In genomic region chr16:88811850-88812736, GRCh38 we compare ENCODE assay signal across 1 cellular context.
TF ChIP-seq lines count a peak whose summit lies in the region.

Gene APRT (minus strand): TSS chr16:88811928. CDS start chr16:88811899, 29 bp downstream.

TF ChIP-seq in K562, 482 proteins besides CTCF, POLR2A, EP300 and RAD21 (continued from another document and continues in another):
- TF ChIP-seq, protein P1, sequence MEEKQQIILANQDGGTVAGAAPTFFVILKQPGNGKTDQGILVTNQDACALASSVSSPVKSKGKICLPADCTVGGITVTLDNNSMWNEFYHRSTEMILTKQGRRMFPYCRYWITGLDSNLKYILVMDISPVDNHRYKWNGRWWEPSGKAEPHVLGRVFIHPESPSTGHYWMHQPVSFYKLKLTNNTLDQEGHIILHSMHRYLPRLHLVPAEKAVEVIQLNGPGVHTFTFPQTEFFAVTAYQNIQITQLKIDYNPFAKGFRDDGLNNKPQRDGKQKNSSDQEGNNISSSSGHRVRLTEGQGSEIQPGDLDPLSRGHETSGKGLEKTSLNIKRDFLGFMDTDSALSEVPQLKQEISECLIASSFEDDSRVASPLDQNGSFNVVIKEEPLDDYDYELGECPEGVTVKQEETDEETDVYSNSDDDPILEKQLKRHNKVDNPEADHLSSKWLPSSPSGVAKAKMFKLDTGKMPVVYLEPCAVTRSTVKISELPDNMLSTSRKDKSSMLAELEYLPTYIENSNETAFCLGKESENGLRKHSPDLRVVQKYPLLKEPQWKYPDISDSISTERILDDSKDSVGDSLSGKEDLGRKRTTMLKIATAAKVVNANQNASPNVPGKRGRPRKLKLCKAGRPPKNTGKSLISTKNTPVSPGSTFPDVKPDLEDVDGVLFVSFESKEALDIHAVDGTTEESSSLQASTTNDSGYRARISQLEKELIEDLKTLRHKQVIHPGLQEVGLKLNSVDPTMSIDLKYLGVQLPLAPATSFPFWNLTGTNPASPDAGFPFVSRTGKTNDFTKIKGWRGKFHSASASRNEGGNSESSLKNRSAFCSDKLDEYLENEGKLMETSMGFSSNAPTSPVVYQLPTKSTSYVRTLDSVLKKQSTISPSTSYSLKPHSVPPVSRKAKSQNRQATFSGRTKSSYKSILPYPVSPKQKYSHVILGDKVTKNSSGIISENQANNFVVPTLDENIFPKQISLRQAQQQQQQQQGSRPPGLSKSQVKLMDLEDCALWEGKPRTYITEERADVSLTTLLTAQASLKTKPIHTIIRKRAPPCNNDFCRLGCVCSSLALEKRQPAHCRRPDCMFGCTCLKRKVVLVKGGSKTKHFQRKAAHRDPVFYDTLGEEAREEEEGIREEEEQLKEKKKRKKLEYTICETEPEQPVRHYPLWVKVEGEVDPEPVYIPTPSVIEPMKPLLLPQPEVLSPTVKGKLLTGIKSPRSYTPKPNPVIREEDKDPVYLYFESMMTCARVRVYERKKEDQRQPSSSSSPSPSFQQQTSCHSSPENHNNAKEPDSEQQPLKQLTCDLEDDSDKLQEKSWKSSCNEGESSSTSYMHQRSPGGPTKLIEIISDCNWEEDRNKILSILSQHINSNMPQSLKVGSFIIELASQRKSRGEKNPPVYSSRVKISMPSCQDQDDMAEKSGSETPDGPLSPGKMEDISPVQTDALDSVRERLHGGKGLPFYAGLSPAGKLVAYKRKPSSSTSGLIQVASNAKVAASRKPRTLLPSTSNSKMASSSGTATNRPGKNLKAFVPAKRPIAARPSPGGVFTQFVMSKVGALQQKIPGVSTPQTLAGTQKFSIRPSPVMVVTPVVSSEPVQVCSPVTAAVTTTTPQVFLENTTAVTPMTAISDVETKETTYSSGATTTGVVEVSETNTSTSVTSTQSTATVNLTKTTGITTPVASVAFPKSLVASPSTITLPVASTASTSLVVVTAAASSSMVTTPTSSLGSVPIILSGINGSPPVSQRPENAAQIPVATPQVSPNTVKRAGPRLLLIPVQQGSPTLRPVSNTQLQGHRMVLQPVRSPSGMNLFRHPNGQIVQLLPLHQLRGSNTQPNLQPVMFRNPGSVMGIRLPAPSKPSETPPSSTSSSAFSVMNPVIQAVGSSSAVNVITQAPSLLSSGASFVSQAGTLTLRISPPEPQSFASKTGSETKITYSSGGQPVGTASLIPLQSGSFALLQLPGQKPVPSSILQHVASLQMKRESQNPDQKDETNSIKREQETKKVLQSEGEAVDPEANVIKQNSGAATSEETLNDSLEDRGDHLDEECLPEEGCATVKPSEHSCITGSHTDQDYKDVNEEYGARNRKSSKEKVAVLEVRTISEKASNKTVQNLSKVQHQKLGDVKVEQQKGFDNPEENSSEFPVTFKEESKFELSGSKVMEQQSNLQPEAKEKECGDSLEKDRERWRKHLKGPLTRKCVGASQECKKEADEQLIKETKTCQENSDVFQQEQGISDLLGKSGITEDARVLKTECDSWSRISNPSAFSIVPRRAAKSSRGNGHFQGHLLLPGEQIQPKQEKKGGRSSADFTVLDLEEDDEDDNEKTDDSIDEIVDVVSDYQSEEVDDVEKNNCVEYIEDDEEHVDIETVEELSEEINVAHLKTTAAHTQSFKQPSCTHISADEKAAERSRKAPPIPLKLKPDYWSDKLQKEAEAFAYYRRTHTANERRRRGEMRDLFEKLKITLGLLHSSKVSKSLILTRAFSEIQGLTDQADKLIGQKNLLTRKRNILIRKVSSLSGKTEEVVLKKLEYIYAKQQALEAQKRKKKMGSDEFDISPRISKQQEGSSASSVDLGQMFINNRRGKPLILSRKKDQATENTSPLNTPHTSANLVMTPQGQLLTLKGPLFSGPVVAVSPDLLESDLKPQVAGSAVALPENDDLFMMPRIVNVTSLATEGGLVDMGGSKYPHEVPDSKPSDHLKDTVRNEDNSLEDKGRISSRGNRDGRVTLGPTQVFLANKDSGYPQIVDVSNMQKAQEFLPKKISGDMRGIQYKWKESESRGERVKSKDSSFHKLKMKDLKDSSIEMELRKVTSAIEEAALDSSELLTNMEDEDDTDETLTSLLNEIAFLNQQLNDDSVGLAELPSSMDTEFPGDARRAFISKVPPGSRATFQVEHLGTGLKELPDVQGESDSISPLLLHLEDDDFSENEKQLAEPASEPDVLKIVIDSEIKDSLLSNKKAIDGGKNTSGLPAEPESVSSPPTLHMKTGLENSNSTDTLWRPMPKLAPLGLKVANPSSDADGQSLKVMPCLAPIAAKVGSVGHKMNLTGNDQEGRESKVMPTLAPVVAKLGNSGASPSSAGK (IDR thresholded peaks at IDR 0.05), result peak; percentile 66
- TF ChIP-seq, protein P2, sequence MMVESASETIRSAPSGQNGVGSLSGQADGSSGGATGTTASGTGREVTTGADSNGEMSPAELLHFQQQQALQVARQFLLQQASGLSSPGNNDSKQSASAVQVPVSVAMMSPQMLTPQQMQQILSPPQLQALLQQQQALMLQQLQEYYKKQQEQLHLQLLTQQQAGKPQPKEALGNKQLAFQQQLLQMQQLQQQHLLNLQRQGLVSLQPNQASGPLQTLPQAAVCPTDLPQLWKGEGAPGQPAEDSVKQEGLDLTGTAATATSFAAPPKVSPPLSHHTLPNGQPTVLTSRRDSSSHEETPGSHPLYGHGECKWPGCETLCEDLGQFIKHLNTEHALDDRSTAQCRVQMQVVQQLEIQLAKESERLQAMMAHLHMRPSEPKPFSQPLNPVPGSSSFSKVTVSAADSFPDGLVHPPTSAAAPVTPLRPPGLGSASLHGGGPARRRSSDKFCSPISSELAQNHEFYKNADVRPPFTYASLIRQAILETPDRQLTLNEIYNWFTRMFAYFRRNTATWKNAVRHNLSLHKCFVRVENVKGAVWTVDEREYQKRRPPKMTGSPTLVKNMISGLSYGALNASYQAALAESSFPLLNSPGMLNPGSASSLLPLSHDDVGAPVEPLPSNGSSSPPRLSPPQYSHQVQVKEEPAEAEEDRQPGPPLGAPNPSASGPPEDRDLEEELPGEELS (CRISPR knock-in tag; IDR thresholded peaks at IDR 0.05; ENCODE audit: borderline replicate concordance), result peak; percentile 65; the same call in 1 of the 2 replicates
- TF ChIP-seq, protein P3, sequence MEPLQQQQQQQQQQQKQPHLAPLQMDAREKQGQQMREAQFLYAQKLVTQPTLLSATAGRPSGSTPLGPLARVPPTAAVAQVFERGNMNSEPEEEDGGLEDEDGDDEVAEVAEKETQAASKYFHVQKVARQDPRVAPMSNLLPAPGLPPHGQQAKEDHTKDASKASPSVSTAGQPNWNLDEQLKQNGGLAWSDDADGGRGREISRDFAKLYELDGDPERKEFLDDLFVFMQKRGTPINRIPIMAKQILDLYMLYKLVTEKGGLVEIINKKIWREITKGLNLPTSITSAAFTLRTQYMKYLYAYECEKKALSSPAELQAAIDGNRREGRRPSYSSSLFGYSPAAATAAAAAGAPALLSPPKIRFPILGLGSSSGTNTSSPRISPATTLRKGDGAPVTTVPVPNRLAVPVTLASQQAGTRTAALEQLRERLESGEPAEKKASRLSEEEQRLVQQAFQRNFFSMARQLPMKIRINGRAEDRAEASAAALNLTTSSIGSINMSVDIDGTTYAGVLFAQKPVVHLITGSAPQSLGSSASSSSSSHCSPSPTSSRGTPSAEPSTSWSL (CRISPR knock-in tag; IDR thresholded peaks at IDR 0.05; ENCODE audit: borderline replicate concordance), result no peak
- TF ChIP-seq BRD4 (IDR thresholded peaks at IDR 0.05), result no peak; the same call in 1 of the 2 replicates
- TF ChIP-seq, protein P4, sequence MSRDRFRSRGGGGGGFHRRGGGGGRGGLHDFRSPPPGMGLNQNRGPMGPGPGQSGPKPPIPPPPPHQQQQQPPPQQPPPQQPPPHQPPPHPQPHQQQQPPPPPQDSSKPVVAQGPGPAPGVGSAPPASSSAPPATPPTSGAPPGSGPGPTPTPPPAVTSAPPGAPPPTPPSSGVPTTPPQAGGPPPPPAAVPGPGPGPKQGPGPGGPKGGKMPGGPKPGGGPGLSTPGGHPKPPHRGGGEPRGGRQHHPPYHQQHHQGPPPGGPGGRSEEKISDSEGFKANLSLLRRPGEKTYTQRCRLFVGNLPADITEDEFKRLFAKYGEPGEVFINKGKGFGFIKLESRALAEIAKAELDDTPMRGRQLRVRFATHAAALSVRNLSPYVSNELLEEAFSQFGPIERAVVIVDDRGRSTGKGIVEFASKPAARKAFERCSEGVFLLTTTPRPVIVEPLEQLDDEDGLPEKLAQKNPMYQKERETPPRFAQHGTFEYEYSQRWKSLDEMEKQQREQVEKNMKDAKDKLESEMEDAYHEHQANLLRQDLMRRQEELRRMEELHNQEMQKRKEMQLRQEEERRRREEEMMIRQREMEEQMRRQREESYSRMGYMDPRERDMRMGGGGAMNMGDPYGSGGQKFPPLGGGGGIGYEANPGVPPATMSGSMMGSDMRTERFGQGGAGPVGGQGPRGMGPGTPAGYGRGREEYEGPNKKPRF (IDR thresholded peaks at IDR 0.05; ENCODE audit: low read depth, low read length), result no peak
- peak; percentile 53; the same call in 1 of the 2 replicates for TF ChIP-seq HES1 (IDR thresholded peaks at IDR 0.05; ENCODE audit: low read depth)
- TF ChIP-seq ZNF146 (CRISPR knock-in tag; IDR thresholded peaks at IDR 0.05; ENCODE audit: unreplicated experiment), result no peak
- TF ChIP-seq, protein P5, sequence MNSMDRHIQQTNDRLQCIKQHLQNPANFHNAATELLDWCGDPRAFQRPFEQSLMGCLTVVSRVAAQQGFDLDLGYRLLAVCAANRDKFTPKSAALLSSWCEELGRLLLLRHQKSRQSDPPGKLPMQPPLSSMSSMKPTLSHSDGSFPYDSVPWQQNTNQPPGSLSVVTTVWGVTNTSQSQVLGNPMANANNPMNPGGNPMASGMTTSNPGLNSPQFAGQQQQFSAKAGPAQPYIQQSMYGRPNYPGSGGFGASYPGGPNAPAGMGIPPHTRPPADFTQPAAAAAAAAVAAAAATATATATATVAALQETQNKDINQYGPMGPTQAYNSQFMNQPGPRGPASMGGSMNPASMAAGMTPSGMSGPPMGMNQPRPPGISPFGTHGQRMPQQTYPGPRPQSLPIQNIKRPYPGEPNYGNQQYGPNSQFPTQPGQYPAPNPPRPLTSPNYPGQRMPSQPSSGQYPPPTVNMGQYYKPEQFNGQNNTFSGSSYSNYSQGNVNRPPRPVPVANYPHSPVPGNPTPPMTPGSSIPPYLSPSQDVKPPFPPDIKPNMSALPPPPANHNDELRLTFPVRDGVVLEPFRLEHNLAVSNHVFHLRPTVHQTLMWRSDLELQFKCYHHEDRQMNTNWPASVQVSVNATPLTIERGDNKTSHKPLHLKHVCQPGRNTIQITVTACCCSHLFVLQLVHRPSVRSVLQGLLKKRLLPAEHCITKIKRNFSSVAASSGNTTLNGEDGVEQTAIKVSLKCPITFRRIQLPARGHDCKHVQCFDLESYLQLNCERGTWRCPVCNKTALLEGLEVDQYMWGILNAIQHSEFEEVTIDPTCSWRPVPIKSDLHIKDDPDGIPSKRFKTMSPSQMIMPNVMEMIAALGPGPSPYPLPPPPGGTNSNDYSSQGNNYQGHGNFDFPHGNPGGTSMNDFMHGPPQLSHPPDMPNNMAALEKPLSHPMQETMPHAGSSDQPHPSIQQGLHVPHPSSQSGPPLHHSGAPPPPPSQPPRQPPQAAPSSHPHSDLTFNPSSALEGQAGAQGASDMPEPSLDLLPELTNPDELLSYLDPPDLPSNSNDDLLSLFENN (IDR thresholded peaks at IDR 0.05; ENCODE audit: low read depth in 2 of 2, low read length in 2 of 2), result no peak
- no peak for TF ChIP-seq RFX7 (CRISPR knock-in tag; IDR thresholded peaks at IDR 0.05)
- no peak for TF ChIP-seq SP2 (IDR thresholded peaks at IDR 0.05; ENCODE audit: extremely low read depth, low read depth, low read length, poor library complexity, severe bottlenecking)
- TF ChIP-seq GTF2E2 (tag; IDR thresholded peaks at IDR 0.05), result 0 out of 2 replicates have a peak, but pooled peaks have one; percentile 29
- TF ChIP-seq, protein P6, sequence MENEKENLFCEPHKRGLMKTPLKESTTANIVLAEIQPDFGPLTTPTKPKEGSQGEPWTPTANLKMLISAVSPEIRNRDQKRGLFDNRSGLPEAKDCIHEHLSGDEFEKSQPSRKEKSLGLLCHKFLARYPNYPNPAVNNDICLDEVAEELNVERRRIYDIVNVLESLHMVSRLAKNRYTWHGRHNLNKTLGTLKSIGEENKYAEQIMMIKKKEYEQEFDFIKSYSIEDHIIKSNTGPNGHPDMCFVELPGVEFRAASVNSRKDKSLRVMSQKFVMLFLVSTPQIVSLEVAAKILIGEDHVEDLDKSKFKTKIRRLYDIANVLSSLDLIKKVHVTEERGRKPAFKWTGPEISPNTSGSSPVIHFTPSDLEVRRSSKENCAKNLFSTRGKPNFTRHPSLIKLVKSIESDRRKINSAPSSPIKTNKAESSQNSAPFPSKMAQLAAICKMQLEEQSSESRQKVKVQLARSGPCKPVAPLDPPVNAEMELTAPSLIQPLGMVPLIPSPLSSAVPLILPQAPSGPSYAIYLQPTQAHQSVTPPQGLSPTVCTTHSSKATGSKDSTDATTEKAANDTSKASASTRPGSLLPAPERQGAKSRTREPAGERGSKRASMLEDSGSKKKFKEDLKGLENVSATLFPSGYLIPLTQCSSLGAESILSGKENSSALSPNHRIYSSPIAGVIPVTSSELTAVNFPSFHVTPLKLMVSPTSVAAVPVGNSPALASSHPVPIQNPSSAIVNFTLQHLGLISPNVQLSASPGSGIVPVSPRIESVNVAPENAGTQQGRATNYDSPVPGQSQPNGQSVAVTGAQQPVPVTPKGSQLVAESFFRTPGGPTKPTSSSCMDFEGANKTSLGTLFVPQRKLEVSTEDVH (IDR thresholded peaks at IDR 0.05; ENCODE audit: low read depth, partially characterized antibody), result peak; percentile 43
- peak; percentile 25; the same call in 1 of the 2 replicates for TF ChIP-seq LCOR (CRISPR knock-in tag; IDR thresholded peaks at IDR 0.05)
- TF ChIP-seq ARID4B (CRISPR knock-in tag; IDR thresholded peaks at IDR 0.05), result peak; percentile 28; the same call in 1 of the 2 replicates
